ENCODE assay signal across 3 cellular contexts in the genomic region with DNA sequence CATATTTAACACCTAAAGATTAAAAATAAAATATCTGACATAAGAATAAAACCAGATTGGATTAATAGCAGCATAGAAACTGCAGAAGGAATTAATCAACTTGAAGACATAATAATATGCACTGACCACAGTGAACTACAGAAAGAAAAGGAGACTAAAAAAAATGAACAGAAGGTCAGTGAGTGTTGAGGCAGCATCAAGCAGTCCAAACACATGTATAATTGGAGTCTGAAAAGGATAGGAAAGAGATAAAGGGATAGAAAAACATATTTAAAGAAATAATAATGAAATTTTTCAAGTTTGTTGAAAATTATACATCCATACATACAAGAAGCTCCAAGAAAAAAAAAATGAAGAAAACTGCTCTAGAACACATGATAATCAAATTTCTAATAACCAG.
"Had no signal": no experiment of that assay in that cellular context is flagged by ENCODE, and none has a peak within 500 bp of the region (broad histone marks: within the 10 kb centered on the region; RNA-seq: fewer than 3 reads in every experiment).

No MANE protein-coding gene starts in this region.

- ATAC-seq: GM12878 had no signal

- DNase-seq: GDM1, GF-D8 had no signal

- H3K4me3 ChIP-seq: GM12878 had no signal
